Comparison of ENCODE assay signal across 16 cellular contexts in genomic region chr10:75530337-75530736, GRCh38.
A peak's percentile ranks its signal among the peaks of the same experiment; 100 is the strongest.
DNase-seq lines count a peak whose midpoint lies in the region; ATAC-seq, FAIRE-seq and TF ChIP-seq lines count a peak whose summit lies in the region.
"Had no signal": no experiment of that assay in that cellular context is flagged by ENCODE, and none has a peak within 500 bp of the region (broad histone marks: within the 10 kb centered on the region; RNA-seq: fewer than 3 reads in every experiment).

No MANE protein-coding gene starts in this region.

- peaks cover 14% of the 10 kb centered on the region for H3K36me3 Mint-ChIP-seq in nephron progenitor cell (ENCODE audit: low read depth)
- no peaks in the 10 kb centered on the region for H3K36me3 Mint-ChIP-seq in activated naive CD4-positive, alpha-beta T cell treated with anti-CD3 and anti-CD28 coated beads, Interleukin-2, amount 10 ng/mL, durations not matched to agents 7 days and 5 days
- H3K36me3 Mint-ChIP-seq: memory B cell had no signal

- H3K27ac ChIP-seq in PC-9 (peak overlapping the region; percentile 82), endothelial cell of umbilical vein (ENCODE audit: insufficient read depth, low read depth, low read length) (no peak overlapping the region)
- H3K27ac ChIP-seq: BLaER1, heart left ventricle, parathyroid adenoma had no signal

- H3K79me2 ChIP-seq in PC-9 (ENCODE audit: low read depth) (no peaks in the 10 kb centered on the region), endothelial cell of umbilical vein (ENCODE audit: control insufficient read depth, insufficient read depth, low read length) (no peaks in the 10 kb centered on the region)
- H3K79me2 ChIP-seq: parathyroid adenoma had no signal

- DNase-seq in D341Med (ENCODE audit: low spot score): peak; percentile 8
- peak in 1 of 2 experiments; percentile 81 for DNase-seq in PC-9
- DNase-seq in endothelial cell of umbilical vein (ENCODE audit: low read depth, low spot score): peak; percentile 18
- peak; percentile 60 for DNase-seq in nephron progenitor cell
- DNase-seq in NCI-H1092 treated with DMSO at 0.1 percent for 48 hours (lab: John Stamatoyannopoulos, UW): no peak
- no peak for DNase-seq in activated naive CD4-positive, alpha-beta T cell treated with anti-CD3 and anti-CD28 coated beads, Interleukin-2, amount 10 ng/mL, durations not matched to agents 7 days and 5 days
- no peak for DNase-seq in NCI-H187 treated with DMSO at 0.1 percent for 48 hours (lab: John Stamatoyannopoulos, UW)
- DNase-seq: activated T-cell treated with anti-CD3 and anti-CD28 coated beads, Interleukin-2, amount 50 U/mL, for 72 hours; anterior cingulate cortex; effector memory CD4-positive, alpha-beta T cell; heart left ventricle had no signal

- peaks cover 11% of the 10 kb centered on the region; the same call in 1 of the 2 replicates for H3F3A ChIP-seq in PC-9 (ENCODE audit: insufficient read depth, low read depth)

- CTCF ChIA-PET in PC-9 (lab: Charles Lee): no interaction called here
- CTCF ChIA-PET in endothelial cell of umbilical vein (lab: Charles Lee): no interaction called here
- CTCF ChIA-PET in activated naive CD4-positive, alpha-beta T cell treated with anti-CD3 and anti-CD28 coated beads, Interleukin-2, amount 10 ng/mL, durations not matched to agents 7 days and 5 days (lab: Charles Lee): no interaction called here

- peaks cover 2% of the 10 kb centered on the region for H3K27me3 Mint-ChIP-seq in nephron progenitor cell (ENCODE audit: low read depth, poor library complexity)
- no peaks in the 10 kb centered on the region for H3K27me3 Mint-ChIP-seq in activated naive CD4-positive, alpha-beta T cell treated with anti-CD3 and anti-CD28 coated beads, Interleukin-2, amount 10 ng/mL, durations not matched to agents 7 days and 5 days

- no peak for TF ChIP-seq POLR2A in endothelial cell of umbilical vein (IDR thresholded peaks at IDR 0.05; ENCODE audit: low read depth, low read length)

- H2AFZ ChIP-seq in PC-9 (no peak overlapping the region), endothelial cell of umbilical vein (ENCODE audit: low read depth, low read length) (no peak overlapping the region)
- H2AFZ ChIP-seq: parathyroid adenoma had no signal

- no peaks in the 10 kb centered on the region for H3K9me3 ChIP-seq in PC-9 (ENCODE audit: insufficient read depth, low read depth)
- no peaks in the 10 kb centered on the region for H3K9me3 ChIP-seq in endothelial cell of umbilical vein (replicated peaks; ENCODE audit: control insufficient read depth, insufficient read depth, low read length)
- H3K9me3 ChIP-seq: BLaER1, heart left ventricle had no signal

- H3K4me3 Mint-ChIP-seq in nephron progenitor cell: no peak overlapping the region
- no peak overlapping the region for H3K4me3 Mint-ChIP-seq in activated naive CD4-positive, alpha-beta T cell treated with anti-CD3 and anti-CD28 coated beads, Interleukin-2, amount 10 ng/mL, durations not matched to agents 7 days and 5 days
- H3K4me3 Mint-ChIP-seq: activated T-cell treated with anti-CD3 and anti-CD28 coated beads, Interleukin-2, amount 50 U/mL, for 72 hours; memory B cell had no signal

- H3K4me2 ChIP-seq in PC-9: peak overlapping the region; percentile 30
- H3K4me2 ChIP-seq in endothelial cell of umbilical vein (ENCODE audit: insufficient read depth, low read length): no peak overlapping the region
- H3K4me2 ChIP-seq: BLaER1 had no signal

- no peaks in the 10 kb centered on the region for H4K20me1 ChIP-seq in PC-9 (ENCODE audit: insufficient read depth)
- no peaks in the 10 kb centered on the region for H4K20me1 ChIP-seq in endothelial cell of umbilical vein (replicated peaks; ENCODE audit: control insufficient read depth, extremely low read depth, insufficient read depth, low read length)
- H4K20me1 ChIP-seq: BLaER1 had no signal

- H3K4me1 ChIP-seq in PC-9 (replicated peaks; ENCODE audit: insufficient read depth) (peaks cover 38% of the 10 kb centered on the region), endothelial cell of umbilical vein (ENCODE audit: control insufficient read depth, extremely low read depth, insufficient read depth, low read length) (no peaks in the 10 kb centered on the region)
- H3K4me1 ChIP-seq: BLaER1, parathyroid adenoma had no signal

- no TSS peak for BruUV-seq in PC-9 (replicated peaks; lab: Mats Ljungman, UMichigan)
- BruUV-seq in endothelial cell of umbilical vein (replicated peaks; lab: Mats Ljungman, UMichigan): no TSS peak

- H3K9ac ChIP-seq in endothelial cell of umbilical vein (replicated peaks; ENCODE audit: extremely low read depth, insufficient read depth, low read length): no peak overlapping the region
- H3K9ac ChIP-seq: BLaER1, parathyroid adenoma had no signal

- H3K9me3 Mint-ChIP-seq in nephron progenitor cell: peaks cover 17% of the 10 kb centered on the region
- no peaks in the 10 kb centered on the region for H3K9me3 Mint-ChIP-seq in activated naive CD4-positive, alpha-beta T cell treated with anti-CD3 and anti-CD28 coated beads, Interleukin-2, amount 10 ng/mL, durations not matched to agents 7 days and 5 days
- H3K9me3 Mint-ChIP-seq: activated T-cell treated with anti-CD3 and anti-CD28 coated beads, Interleukin-2, amount 50 U/mL, for 72 hours had no signal

- H3K27me3 ChIP-seq in PC-9 (ENCODE audit: insufficient read depth, low read depth): no peaks in the 10 kb centered on the region
- H3K27me3 ChIP-seq in endothelial cell of umbilical vein (ENCODE audit: control insufficient read depth in 2 of 2, insufficient read depth in 2 of 2, low read length in 2 of 2): no peaks in the 10 kb centered on the region
- H3K27me3 ChIP-seq: BLaER1, heart left ventricle had no signal

- H3K36me3 ChIP-seq in PC-9 (ENCODE audit: low read depth) (no peaks in the 10 kb centered on the region), endothelial cell of umbilical vein (ENCODE audit: control insufficient read depth in 2 of 2, extremely low read depth in 1 of 2, insufficient read depth in 2 of 2, low read length in 2 of 2) (no peaks in the 10 kb centered on the region)
- H3K36me3 ChIP-seq: BLaER1, heart left ventricle had no signal

- H3K4me1 Mint-ChIP-seq in nephron progenitor cell: peaks cover 65% of the 10 kb centered on the region
- H3K4me1 Mint-ChIP-seq in activated naive CD4-positive, alpha-beta T cell treated with anti-CD3 and anti-CD28 coated beads, Interleukin-2, amount 10 ng/mL, durations not matched to agents 7 days and 5 days: no peaks in the 10 kb centered on the region
- H3K4me1 Mint-ChIP-seq: memory B cell had no signal

- TF ChIP-seq CTCF in PC-9 (conservative IDR thresholded peaks at IDR 0.05) (no peak), endothelial cell of umbilical vein (IDR thresholded peaks at IDR 0.05; ENCODE audit: extremely low read depth in 1 of 2, insufficient read depth in 1 of 2, low read depth in 1 of 2, low read length in 2 of 2) (no peak), nephron progenitor cell (IDR thresholded peaks at IDR 0.05) (no peak)

- H3K4me3 ChIP-seq in PC-9: no peak overlapping the region
- H3K4me3 ChIP-seq in endothelial cell of umbilical vein (replicated peaks in 1 of 3; ENCODE audit: insufficient read depth in 1 of 3, low read depth in 1 of 3, low read length in 3 of 3): no peak overlapping the region
- H3K4me3 ChIP-seq: BLaER1, heart left ventricle, K562 had no signal

- H3K9me1 ChIP-seq in endothelial cell of umbilical vein (replicated peaks; ENCODE audit: control insufficient read depth, extremely low read depth, insufficient read depth, low read length): no peaks in the 10 kb centered on the region

- H3K9me2 ChIP-seq in PC-9 (ENCODE audit: insufficient read depth): no peaks in the 10 kb centered on the region

- ATAC-seq in HG02610 (IDR thresholded peaks at IDR 0.05; ENCODE audit: unreplicated experiment): no peak
- ATAC-seq: activated T-cell treated with anti-CD3 and anti-CD28 coated beads, Interleukin-2, amount 50 U/mL, for 72 hours; heart left ventricle; K562 had no signal

- no peak for FAIRE-seq in endothelial cell of umbilical vein (lab: Jason Lieb, UNC)
- FAIRE-seq: K562 had no signal

- intact Hi-C loops in PC-9 (cut with micrococcal nuclease; ENCODE audit: unreplicated experiment): no loop called here
- intact Hi-C loops in endothelial cell of umbilical vein (cut with micrococcal nuclease): no loop called here

- POLR2A ChIA-PET in PC-9 (lab: Charles Lee; ENCODE audit: unreplicated experiment): no interaction called here
- POLR2A ChIA-PET in endothelial cell of umbilical vein (lab: Charles Lee): no interaction called here

- H3K27ac Mint-ChIP-seq in nephron progenitor cell: peak overlapping the region; percentile 92
- H3K27ac Mint-ChIP-seq in activated naive CD4-positive, alpha-beta T cell treated with anti-CD3 and anti-CD28 coated beads, Interleukin-2, amount 10 ng/mL, durations not matched to agents 7 days and 5 days: no peak overlapping the region
- H3K27ac Mint-ChIP-seq: activated T-cell treated with anti-CD3 and anti-CD28 coated beads, Interleukin-2, amount 50 U/mL, for 72 hours; memory B cell had no signal

- dilution Hi-C loops in endothelial cell of umbilical vein (cut with MboI; ENCODE audit: extremely low pct_ligation_motif_present, low sequenced_read_pairs): no loop called here

TF ChIP-seq in endothelial cell of umbilical vein, 7 proteins besides CTCF, POLR2A, EP300 and RAD21:
- TF ChIP-seq MYC (IDR thresholded peaks at IDR 0.05; ENCODE audit: low read depth, low read length) (no peak), JUN (IDR thresholded peaks at IDR 0.05; ENCODE audit: borderline replicate concordance, insufficient read depth, insufficient read length, low read depth) (peak; percentile 54)

Comparison
In these comparisons a context has a peak if more than half of its experiments do, and no peak if none do; other contexts are left out.
1. DNase-seq: peak in D341Med (single experiment), endothelial cell of umbilical vein (single experiment) and nephron progenitor cell (single experiment); none in NCI-H1092 treated with DMSO at 0.1 percent for 48 hours (single experiment), activated naive CD4-positive, alpha-beta T cell treated with anti-CD3 and anti-CD28 coated beads, Interleukin-2, amount 10 ng/mL, durations not matched to agents 7 days and 5 days (single experiment) and NCI-H187 treated with DMSO at 0.1 percent for 48 hours (single experiment).